Comparison of ENCODE assay signal across 20 cellular contexts in the genomic region with DNA sequence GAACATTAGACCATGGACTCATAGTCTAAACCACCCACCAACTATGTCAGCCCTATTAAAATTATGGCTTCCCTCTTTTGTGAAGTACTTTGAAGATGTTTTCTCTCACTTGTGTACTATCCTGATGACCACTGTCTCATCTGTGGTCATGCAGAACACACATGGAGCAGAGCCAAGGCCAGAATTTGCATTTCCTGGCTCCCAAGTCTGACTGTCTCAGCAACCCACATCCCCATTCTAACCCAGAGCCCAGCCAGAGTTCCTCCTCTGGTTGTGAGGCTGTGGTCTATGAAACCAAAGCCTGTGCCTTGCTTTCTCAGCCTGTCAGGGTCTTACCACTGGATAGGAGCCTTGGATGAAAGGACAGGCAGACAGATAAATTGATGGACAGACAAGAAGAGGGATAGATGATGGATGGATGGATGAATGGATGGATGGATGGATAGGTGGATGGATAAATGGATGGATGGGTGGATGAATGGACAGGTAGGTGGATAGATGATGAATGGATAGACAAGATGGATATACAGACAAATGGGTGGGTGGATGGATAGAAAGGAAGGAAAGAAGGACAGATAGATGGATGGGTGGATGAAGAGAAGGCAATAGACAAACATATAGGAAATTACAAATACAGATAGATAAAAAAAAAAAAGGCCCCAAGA. TPM values are rescaled to one million over a fixed set of nuclear protein-coding genes. Genes with fewer than 3 reads are reported as not detected.
DNase-seq lines count a peak whose midpoint lies in the region; ATAC-seq, FAIRE-seq and TF ChIP-seq lines count a peak whose summit lies in the region.
"Had no signal": no experiment of that assay in that cellular context is flagged by ENCODE, and none has a peak within 500 bp of the region (broad histone marks: within the 10 kb centered on the region; RNA-seq: fewer than 3 reads in every experiment).

No MANE protein-coding gene starts in this region.

- TF ChIP-seq EP300 in HepG2 (IDR thresholded peaks at IDR 0.05; ENCODE audit: low read depth in 2 of 2, low read length in 2 of 2) (no peak), HepG2 (CRISPR knock-in tag; IDR thresholded peaks at IDR 0.05; ENCODE audit: borderline replicate concordance) (no peak), transverse colon (IDR thresholded peaks at IDR 0.05; ENCODE audit: low read depth) (no peak)

- H3K9me3 ChIP-seq in right lobe of liver, result no peaks in the 10 kb centered on the region
- H3K9me3 ChIP-seq in HepG2 (ENCODE audit: low read length), result no peaks in the 10 kb centered on the region
- H3K9me3 ChIP-seq in transverse colon, result no peaks in the 10 kb centered on the region

- H2AFZ ChIP-seq in HepG2 (ENCODE audit: low read length), result no peak overlapping the region

- no peaks in the 10 kb centered on the region for H3K79me2 ChIP-seq in HepG2 (ENCODE audit: insufficient read depth, low read length)

- TF ChIP-seq POLR2A in right lobe of liver (IDR thresholded peaks at IDR 0.05) (no peak), HepG2 (IDR thresholded peaks at IDR 0.05; ENCODE audit: insufficient read depth in 1 of 2, low read depth in 2 of 2, low read length in 2 of 2) (no peak), transverse colon (IDR thresholded peaks at IDR 0.05) (no peak)

- CTCF ChIA-PET in HepG2 (lab: Yijun Ruan, JAX; ENCODE audit: low intra/inter-chr PET ratio, low total read pairs) (interaction anchor here (1.8 kb wide), 1 partner anchor 236 kb away, joined by 4 read pairs; no protein-coding TSS in a partner anchor), RWPE1 (lab: Yijun Ruan, JAX) (interaction anchor here (0.6 kb wide), 1 partner anchor 264 kb away, joined by 4 read pairs; no protein-coding TSS in a partner anchor)

- H4K20me1 ChIP-seq in HepG2 (ENCODE audit: insufficient read depth, low read length), result no peaks in the 10 kb centered on the region

- FAIRE-seq in HepG2 (lab: Jason Lieb, UNC), result no peak

- in situ Hi-C loops in HepG2 (cut with HindIII; ENCODE audit: extremely low pct_ligation_motif_present, low pct_unique_long_range_greater_than_20kb), result loop anchor here (10.0 kb wide), 1 partner anchor 240 kb away; a partner anchor contains a TSS
- in situ Hi-C loops in transverse colon (cut with MboI; ENCODE audit: low pct_ligation_motif_present in 1 of 4, low pct_unique_long_range_greater_than_20kb in 1 of 4, low sequenced_read_pairs in 3 of 4), result loop anchor here (5.0 to 25.0 kb wide), 3 partner anchors 232 to 240 kb away; a partner anchor contains a TSS

- ATAC-seq in right lobe of liver, result peak; percentile 20 to 51 (median 27)
- ATAC-seq in HepG2, result no peak
- ATAC-seq in left lobe of liver, result peak; percentile 26
- ATAC-seq: Panc1, SK-N-SH treated with all-trans-retinoic acid at 6 μM for 48 hours, T-helper 17 cell had no signal

- TF ChIP-seq RAD21 in HepG2 (CRISPR knock-in tag; IDR thresholded peaks at IDR 0.05), result no peak

- no peak overlapping the region for H3K9ac ChIP-seq in HepG2 (ENCODE audit: insufficient read depth, low read depth, low read length)

- no TSS peak for BruUV-seq in HepG2 (replicated peaks; lab: Mats Ljungman, UMichigan)

- no peak for TF ChIP-seq CTCF in right lobe of liver (IDR thresholded peaks at IDR 0.05)
- TF ChIP-seq CTCF in HepG2 (CRISPR knock-in tag; IDR thresholded peaks at IDR 0.05), result no peak
- TF ChIP-seq CTCF in RWPE1 (conservative IDR thresholded peaks at IDR 0.05; ENCODE audit: low read depth), result no peak
- no peak for TF ChIP-seq CTCF in transverse colon (IDR thresholded peaks at IDR 0.05)

- POLR2A ChIA-PET in HepG2 (lab: Yijun Ruan, JAX) (no interaction called here), RWPE1 (lab: Yijun Ruan, JAX; ENCODE audit: low non-redundant PET) (no interaction called here)

- H3K4me1 ChIP-seq in right lobe of liver, result no peaks in the 10 kb centered on the region
- peaks cover 29% of the 10 kb centered on the region for H3K4me1 ChIP-seq in HepG2 (ENCODE audit: insufficient read depth, low read length)
- peaks cover 0 to 14% (median under 1%) of the 10 kb centered on the region in 4 donors for H3K4me1 ChIP-seq in transverse colon

- H3K27ac ChIP-seq in right lobe of liver (no peak overlapping the region), HepG2 (ENCODE audit: extremely low read length, insufficient read depth, low read length) (no peak overlapping the region), RWPE1 (no peak overlapping the region), transverse colon (no peak overlapping the region)

- H3K4me2 ChIP-seq in HepG2 (ENCODE audit: low read depth, low read length), result no peak overlapping the region

- H3K4me3 ChIP-seq in right lobe of liver (no peak overlapping the region), HepG2 (replicated peaks in 1 of 3; ENCODE audit: insufficient read depth in 1 of 3, low read depth in 2 of 3, low read length in 3 of 3) (no peak overlapping the region), transverse colon (no peak overlapping the region)

- intact Hi-C loops in right lobe of liver (cut with DNase I) (loop anchor here (5.0 to 10.0 kb wide), 2 partner anchors 237 to 240 kb away; a partner anchor contains a TSS), HepG2 (cut with micrococcal nuclease; ENCODE audit: unreplicated experiment) (no loop called here), transverse colon (cut with DNase I; ENCODE audit: low total_unique reads) (no loop called here)

- H3K27me3 ChIP-seq in right lobe of liver (no peaks in the 10 kb centered on the region), HepG2 (ENCODE audit: control insufficient read depth in 1 of 2, insufficient read depth in 2 of 2, low read length in 2 of 2) (no peaks in the 10 kb centered on the region), transverse colon (peaks cover 5% of the 10 kb centered on the region)

- H3K36me3 ChIP-seq in right lobe of liver (no peaks in the 10 kb centered on the region), HepG2 (replicated peaks in 1 of 2; ENCODE audit: control insufficient read depth in 1 of 2, insufficient read depth in 2 of 2, low read length in 2 of 2) (no peaks in the 10 kb centered on the region), transverse colon (no peaks in the 10 kb centered on the region)

- DNase-seq in right lobe of liver (no peak), HepG2 (ENCODE audit: low spot score) (no peak), RPMI8226 (peak; percentile 32), left lobe of liver (ENCODE audit: low spot score) (no peak), RWPE1 (ENCODE audit: low spot score) (no peak), EL (no peak), transverse colon (no peak)
- DNase-seq in stimulated activated CD4-positive, alpha-beta T cell treated with anti-CD3 and anti-CD28 coated beads, Interleukin-2, amount 100 ng/mL, for 48 hours, result no peak
- DNase-seq: 8988T, COR-L47, H9, NCI-H1092, NCI-H1694 treated with DMSO at 0.1 percent for 48 hours, NCI-H446, SHP77, T-helper 17 cell had no signal

RNA-seq across cellular contexts. Expression of a gene that starts 35.4 kb away (rescaled TPM):
- total RNA-seq in right lobe of liver (1 to 10 TPM; 3.2 to 3.9 (median 3.5) TPM), HepG2 (2016; rRNA removed; fragmentation: Illumina TruSeq; extraction: Trizol) (7.8 and 10.0 TPM in 2 replicates), left lobe of liver (3.0 TPM), transverse colon (10 to 100 TPM in 1 of 4 donors, 1 to 10 TPM in 3; 2.0 to 12.5 (median 6.4) TPM)
- total RNA-seq in HepG2 (2016; cell fraction: cytosol; rRNA removed; fragmentation: Illumina TruSeq; extraction: Trizol; ENCODE audit: low read depth), result 0.71 and 0.88 TPM in 2 replicates
- total RNA-seq in HepG2 (2016; cell fraction: insoluble cytoplasmic fraction; rRNA removed; fragmentation: Illumina TruSeq; extraction: Trizol), result 8.6 and 9.5 TPM in 2 replicates
- 3.4 and 3.8 TPM in 2 replicates for total RNA-seq in HepG2 (2016; cell fraction: membrane; rRNA removed; fragmentation: Illumina TruSeq; extraction: Trizol)
- total RNA-seq in HepG2 (2016; cell fraction: nucleus; rRNA removed; fragmentation: Illumina TruSeq; extraction: Trizol), result 6.4 and 8.7 TPM in 2 replicates
- 2.0 and 2.1 TPM in 2 replicates for polyA plus RNA-seq in HepG2 (2011; rRNA removed)
- 1.2 TPM in 2 replicates for polyA plus RNA-seq in HepG2 (2011; cell fraction: cytosol; rRNA removed)
- 3.4 TPM in 2 replicates for polyA plus RNA-seq in HepG2 (2011; cell fraction: nucleus; rRNA removed)
- polyA plus RNA-seq in HepG2 (2012), result 1.3 and 1.5 TPM in 2 replicates
- 0.40 TPM in 2 replicates for polyA plus RNA-seq in HepG2 (2016; cell fraction: cytosol; fragmentation: Illumina TruSeq; extraction: Trizol; ENCODE audit: low read depth)
- 2.5 and 2.6 TPM in 2 replicates for polyA plus RNA-seq in HepG2 (2016; cell fraction: insoluble cytoplasmic fraction; fragmentation: Illumina TruSeq; extraction: Trizol; ENCODE audit: low read depth)
- 0.63 and 0.64 TPM in 2 replicates for polyA plus RNA-seq in HepG2 (2016; cell fraction: membrane; fragmentation: Illumina TruSeq; extraction: Trizol; ENCODE audit: low read depth)
- polyA plus RNA-seq in HepG2 (2016; cell fraction: nucleus; fragmentation: Illumina TruSeq; extraction: Trizol; ENCODE audit: insufficient read depth, low read depth), result 5.8 and 6.3 TPM in 2 replicates
- 7.5 and 21.3 TPM in 2 replicates for polyA minus RNA-seq in HepG2 (2011; rRNA and poly(A)+ RNA removed; ENCODE audit: low replicate concordance)
- polyA minus RNA-seq in HepG2 (2011; cell fraction: cytosol; rRNA and poly(A)+ RNA removed), result 3.1 and 4.2 TPM in 2 replicates
- 17.9 and 18.5 TPM in 2 replicates for polyA minus RNA-seq in HepG2 (2011; cell fraction: nucleus; rRNA and poly(A)+ RNA removed)

RNA-seq across cellular contexts. Expression of a gene that starts 46.4 kb away (rescaled TPM):
- total RNA-seq in right lobe of liver, result not detected
- not detected in 2 replicates for total RNA-seq in HepG2 (2016; rRNA removed; fragmentation: Illumina TruSeq; extraction: Trizol)
- not detected in 2 replicates for total RNA-seq in HepG2 (2016; cell fraction: cytosol; rRNA removed; fragmentation: Illumina TruSeq; extraction: Trizol; ENCODE audit: low read depth)
- not detected in 2 replicates for total RNA-seq in HepG2 (2016; cell fraction: insoluble cytoplasmic fraction; rRNA removed; fragmentation: Illumina TruSeq; extraction: Trizol)
- not detected in 2 replicates for total RNA-seq in HepG2 (2016; cell fraction: membrane; rRNA removed; fragmentation: Illumina TruSeq; extraction: Trizol)
- total RNA-seq in HepG2 (2016; cell fraction: nucleus; rRNA removed; fragmentation: Illumina TruSeq; extraction: Trizol), result not detected in 2 replicates
- not detected in 2 replicates for polyA plus RNA-seq in HepG2 (2011; rRNA removed)
- polyA plus RNA-seq in HepG2 (2011; cell fraction: cytosol; rRNA removed), result not detected in 2 replicates
- polyA plus RNA-seq in HepG2 (2011; cell fraction: nucleus; rRNA removed), result not detected in 2 replicates
- not detected in 2 replicates for polyA plus RNA-seq in HepG2 (2012)
- polyA plus RNA-seq in HepG2 (2016; cell fraction: cytosol; fragmentation: Illumina TruSeq; extraction: Trizol; ENCODE audit: low read depth), result not detected in 2 replicates
- not detected in 2 replicates for polyA plus RNA-seq in HepG2 (2016; cell fraction: insoluble cytoplasmic fraction; fragmentation: Illumina TruSeq; extraction: Trizol; ENCODE audit: low read depth)
- polyA plus RNA-seq in HepG2 (2016; cell fraction: membrane; fragmentation: Illumina TruSeq; extraction: Trizol; ENCODE audit: low read depth), result not detected in 2 replicates
- polyA plus RNA-seq in HepG2 (2016; cell fraction: nucleus; fragmentation: Illumina TruSeq; extraction: Trizol; ENCODE audit: insufficient read depth, low read depth), result not detected in 2 replicates
- not detected in 2 replicates for polyA minus RNA-seq in HepG2 (2011; rRNA and poly(A)+ RNA removed; ENCODE audit: low replicate concordance)
- polyA minus RNA-seq in HepG2 (2011; cell fraction: cytosol; rRNA and poly(A)+ RNA removed), result not detected in 2 replicates
- not detected in 2 replicates for polyA minus RNA-seq in HepG2 (2011; cell fraction: nucleus; rRNA and poly(A)+ RNA removed)
- total RNA-seq in left lobe of liver, result not detected
- not detected for total RNA-seq in transverse colon
- total RNA-seq: H9, HT-29, T-helper 17 cell had no signal
- polyA plus RNA-seq: IgD-negative memory B cell had no signal

RNA-seq across cellular contexts. Expression of a gene that starts 55.8 kb away (rescaled TPM):
- not detected for total RNA-seq in right lobe of liver
- not detected in 2 replicates for total RNA-seq in HepG2 (2016; rRNA removed; fragmentation: Illumina TruSeq; extraction: Trizol)
- total RNA-seq in HepG2 (2016; cell fraction: cytosol; rRNA removed; fragmentation: Illumina TruSeq; extraction: Trizol; ENCODE audit: low read depth), result not detected in 2 replicates
- total RNA-seq in HepG2 (2016; cell fraction: insoluble cytoplasmic fraction; rRNA removed; fragmentation: Illumina TruSeq; extraction: Trizol), result not detected in 2 replicates
- total RNA-seq in HepG2 (2016; cell fraction: membrane; rRNA removed; fragmentation: Illumina TruSeq; extraction: Trizol), result not detected in 2 replicates
- total RNA-seq in HepG2 (2016; cell fraction: nucleus; rRNA removed; fragmentation: Illumina TruSeq; extraction: Trizol), result not detected in 2 replicates
- polyA plus RNA-seq in HepG2 (2011; rRNA removed), result not detected in 2 replicates
- not detected in 2 replicates for polyA plus RNA-seq in HepG2 (2011; cell fraction: cytosol; rRNA removed)
- not detected in 2 replicates for polyA plus RNA-seq in HepG2 (2011; cell fraction: nucleus; rRNA removed)
- polyA plus RNA-seq in HepG2 (2012), result not detected in 2 replicates
- not detected in 2 replicates for polyA plus RNA-seq in HepG2 (2016; cell fraction: cytosol; fragmentation: Illumina TruSeq; extraction: Trizol; ENCODE audit: low read depth)
- polyA plus RNA-seq in HepG2 (2016; cell fraction: insoluble cytoplasmic fraction; fragmentation: Illumina TruSeq; extraction: Trizol; ENCODE audit: low read depth), result not detected in 2 replicates
- polyA plus RNA-seq in HepG2 (2016; cell fraction: membrane; fragmentation: Illumina TruSeq; extraction: Trizol; ENCODE audit: low read depth), result not detected in 2 replicates
- not detected in 2 replicates for polyA plus RNA-seq in HepG2 (2016; cell fraction: nucleus; fragmentation: Illumina TruSeq; extraction: Trizol; ENCODE audit: insufficient read depth, low read depth)
- not detected in 2 replicates for polyA minus RNA-seq in HepG2 (2011; rRNA and poly(A)+ RNA removed; ENCODE audit: low replicate concordance)
- polyA minus RNA-seq in HepG2 (2011; cell fraction: cytosol; rRNA and poly(A)+ RNA removed), result not detected in 2 replicates
- polyA minus RNA-seq in HepG2 (2011; cell fraction: nucleus; rRNA and poly(A)+ RNA removed), result not detected in 2 replicates
- not detected for total RNA-seq in left lobe of liver
- not detected for total RNA-seq in transverse colon
- total RNA-seq: H9, HT-29, T-helper 17 cell had no signal
- polyA plus RNA-seq: IgD-negative memory B cell had no signal

Comparison
In these comparisons a context has a peak if more than half of its experiments do, and no peak if none do; other contexts are left out.
1. intact Hi-C loops: an anchor here in right lobe of liver (5.0 to 10.0 kb wide); none called in HepG2 and transverse colon.